Comparison of ENCODE assay signal across 1 cellular context in genomic region chr9:88535932-88536324, GRCh38.
TF ChIP-seq lines count a peak whose summit lies in the region.

No MANE protein-coding gene starts in this region.

TF ChIP-seq in GM23338, 12 proteins besides CTCF, POLR2A, EP300 and RAD21 (continued from another document):
- TF ChIP-seq ZNF462 (CRISPR knock-in tag; IDR thresholded peaks at IDR 0.05): no peak
- TF ChIP-seq EZH2phosphoT487 (IDR thresholded peaks at IDR 0.05; ENCODE audit: unreplicated experiment): no peak
- TF ChIP-seq JUNB (IDR thresholded peaks at IDR 0.05; ENCODE audit: unreplicated experiment): no peak
- no peak for TF ChIP-seq EZH2 (IDR thresholded peaks at IDR 0.05; ENCODE audit: low read depth, unreplicated experiment)
- TF ChIP-seq CREB1 (CRISPR knock-in tag; IDR thresholded peaks at IDR 0.05; ENCODE audit: low read depth): no peak
